In the genomic region with DNA sequence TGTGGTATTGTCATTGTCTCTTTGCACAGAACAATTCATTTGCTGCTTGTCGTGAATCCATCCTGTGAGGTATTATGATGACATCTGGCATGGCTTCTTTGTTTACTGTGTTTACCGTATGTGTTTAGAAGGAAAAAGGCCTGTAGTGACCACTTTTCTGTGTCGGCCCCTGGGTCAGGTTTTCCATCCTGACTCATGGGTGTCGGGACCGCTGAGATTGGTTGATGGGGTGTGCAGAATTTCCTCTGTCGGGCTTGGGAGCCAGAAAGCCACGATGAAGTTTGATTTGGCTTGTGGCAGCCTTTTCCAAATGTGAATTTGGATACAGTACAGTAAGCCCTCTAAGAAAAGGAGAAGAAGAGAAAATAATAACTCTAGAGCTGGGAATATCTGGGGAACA, we compare ENCODE assay signal across 1 cellular context.
TF ChIP-seq lines count a peak whose summit lies in the region.

No MANE protein-coding gene starts in this region.

TF ChIP-seq in GM12878, 131 proteins besides CTCF, POLR2A, EP300 and RAD21 (continued from another document):
- TF ChIP-seq SPI1 (IDR thresholded peaks at IDR 0.05; ENCODE audit: borderline replicate concordance, insufficient read depth, low read depth, low read length), result no peak
- no peak for TF ChIP-seq SMAD1 (IDR thresholded peaks at IDR 0.05; ENCODE audit: low read depth, partially characterized antibody)
- no peak for TF ChIP-seq IKZF1 (conservative IDR thresholded peaks at IDR 0.05)
- TF ChIP-seq SMARCA5 (IDR thresholded peaks at IDR 0.05), result no peak
- TF ChIP-seq, protein P1, sequence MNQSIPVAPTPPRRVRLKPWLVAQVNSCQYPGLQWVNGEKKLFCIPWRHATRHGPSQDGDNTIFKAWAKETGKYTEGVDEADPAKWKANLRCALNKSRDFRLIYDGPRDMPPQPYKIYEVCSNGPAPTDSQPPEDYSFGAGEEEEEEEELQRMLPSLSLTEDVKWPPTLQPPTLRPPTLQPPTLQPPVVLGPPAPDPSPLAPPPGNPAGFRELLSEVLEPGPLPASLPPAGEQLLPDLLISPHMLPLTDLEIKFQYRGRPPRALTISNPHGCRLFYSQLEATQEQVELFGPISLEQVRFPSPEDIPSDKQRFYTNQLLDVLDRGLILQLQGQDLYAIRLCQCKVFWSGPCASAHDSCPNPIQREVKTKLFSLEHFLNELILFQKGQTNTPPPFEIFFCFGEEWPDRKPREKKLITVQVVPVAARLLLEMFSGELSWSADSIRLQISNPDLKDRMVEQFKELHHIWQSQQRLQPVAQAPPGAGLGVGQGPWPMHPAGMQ (IDR thresholded peaks at IDR 0.05; ENCODE audit: borderline replicate concordance), result no peak
- TF ChIP-seq TCF7 (IDR thresholded peaks at IDR 0.05; ENCODE audit: borderline replicate concordance), result no peak
- TF ChIP-seq BMI1 (IDR thresholded peaks at IDR 0.05; ENCODE audit: borderline replicate concordance), result no peak
- TF ChIP-seq FOXK2 (IDR thresholded peaks at IDR 0.05), result no peak
- no peak for TF ChIP-seq POU2F2 (IDR thresholded peaks at IDR 0.05; ENCODE audit: borderline replicate concordance, low read depth, low read length)
- TF ChIP-seq SRF (IDR thresholded peaks at IDR 0.05; ENCODE audit: low read depth in 2 of 2, low read length in 2 of 2), result no peak
- TF ChIP-seq, protein P2, sequence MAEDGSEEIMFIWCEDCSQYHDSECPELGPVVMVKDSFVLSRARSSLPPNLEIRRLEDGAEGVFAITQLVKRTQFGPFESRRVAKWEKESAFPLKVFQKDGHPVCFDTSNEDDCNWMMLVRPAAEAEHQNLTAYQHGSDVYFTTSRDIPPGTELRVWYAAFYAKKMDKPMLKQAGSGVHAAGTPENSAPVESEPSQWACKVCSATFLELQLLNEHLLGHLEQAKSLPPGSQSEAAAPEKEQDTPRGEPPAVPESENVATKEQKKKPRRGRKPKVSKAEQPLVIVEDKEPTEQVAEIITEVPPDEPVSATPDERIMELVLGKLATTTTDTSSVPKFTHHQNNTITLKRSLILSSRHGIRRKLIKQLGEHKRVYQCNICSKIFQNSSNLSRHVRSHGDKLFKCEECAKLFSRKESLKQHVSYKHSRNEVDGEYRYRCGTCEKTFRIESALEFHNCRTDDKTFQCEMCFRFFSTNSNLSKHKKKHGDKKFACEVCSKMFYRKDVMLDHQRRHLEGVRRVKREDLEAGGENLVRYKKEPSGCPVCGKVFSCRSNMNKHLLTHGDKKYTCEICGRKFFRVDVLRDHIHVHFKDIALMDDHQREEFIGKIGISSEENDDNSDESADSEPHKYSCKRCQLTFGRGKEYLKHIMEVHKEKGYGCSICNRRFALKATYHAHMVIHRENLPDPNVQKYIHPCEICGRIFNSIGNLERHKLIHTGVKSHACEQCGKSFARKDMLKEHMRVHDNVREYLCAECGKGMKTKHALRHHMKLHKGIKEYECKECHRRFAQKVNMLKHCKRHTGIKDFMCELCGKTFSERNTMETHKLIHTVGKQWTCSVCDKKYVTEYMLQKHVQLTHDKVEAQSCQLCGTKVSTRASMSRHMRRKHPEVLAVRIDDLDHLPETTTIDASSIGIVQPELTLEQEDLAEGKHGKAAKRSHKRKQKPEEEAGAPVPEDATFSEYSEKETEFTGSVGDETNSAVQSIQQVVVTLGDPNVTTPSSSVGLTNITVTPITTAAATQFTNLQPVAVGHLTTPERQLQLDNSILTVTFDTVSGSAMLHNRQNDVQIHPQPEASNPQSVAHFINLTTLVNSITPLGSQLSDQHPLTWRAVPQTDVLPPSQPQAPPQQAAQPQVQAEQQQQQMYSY (CRISPR knock-in tag; IDR thresholded peaks at IDR 0.05), result no peak
- TF ChIP-seq SREBF2 (IDR thresholded peaks at IDR 0.05; ENCODE audit: low read length), result no peak
- TF ChIP-seq CBX3 (IDR thresholded peaks at IDR 0.05; ENCODE audit: borderline replicate concordance, low read depth), result no peak
